In the genomic region with DNA sequence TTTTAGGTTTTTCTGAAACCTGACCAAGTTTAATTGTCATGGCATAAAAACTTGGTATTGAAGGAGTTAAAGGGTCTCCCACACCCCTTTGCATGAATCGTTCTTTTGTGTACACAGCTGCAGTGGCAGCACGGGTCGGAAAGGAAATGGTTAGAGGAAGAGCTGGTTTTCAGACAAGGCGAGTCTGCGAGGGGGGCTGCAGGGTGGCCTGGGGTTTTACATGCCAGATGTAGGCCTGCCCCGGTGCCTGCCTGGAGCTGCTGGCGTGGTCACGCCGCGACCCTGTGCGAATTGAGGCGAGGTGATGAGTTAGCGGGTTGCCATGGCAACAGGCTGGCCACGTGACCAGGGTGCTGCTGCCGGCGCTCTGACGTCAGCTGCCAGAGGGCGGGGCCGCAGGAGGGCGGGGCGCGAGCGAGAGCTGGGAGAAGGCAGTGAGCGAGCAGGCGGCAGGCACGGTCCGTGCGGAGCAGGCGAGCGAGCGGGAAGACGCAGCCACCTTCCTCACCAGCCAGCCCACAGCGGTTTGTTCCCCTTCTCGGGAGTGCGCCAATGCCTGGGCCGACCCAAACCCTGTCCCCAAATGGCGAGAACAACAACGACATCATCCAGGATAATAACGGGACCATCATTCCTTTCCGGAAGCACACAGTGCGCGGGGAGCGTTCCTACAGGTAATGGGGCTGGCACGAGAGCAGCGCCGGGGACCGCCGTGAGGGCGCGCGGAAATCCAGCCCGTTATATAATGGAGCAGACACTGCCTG, we compare ENCODE assay signal across 1 cellular context.
TF ChIP-seq lines count a peak whose summit lies in the region.

Gene MAPRE2, plus strand, starts transcription at position 426 of the 764 bp plus-strand sequence. Its CDS starts 127 bp downstream, at position 553.

TF ChIP-seq in HEK293, 187 proteins besides CTCF, POLR2A, EP300 and RAD21 (continued from another document and continues in another):
- TF ChIP-seq ZBTB10 (tag by site-specific recombination; IDR thresholded peaks at IDR 0.05) (no peak), ZNF558 (tag by site-specific recombination; IDR thresholded peaks at IDR 0.05) (no peak), ZNF843 (tag by site-specific recombination; IDR thresholded peaks at IDR 0.05) (peak; percentile 34; the same call in 1 of the 2 replicates), REPIN1 (tag by site-specific recombination; IDR thresholded peaks at IDR 0.05; ENCODE audit: low read depth) (no peak), ZEB2 (tag by site-specific recombination; IDR thresholded peaks at IDR 0.05) (no peak; the same call in 1 of the 2 replicates), ZNF311 (tag by site-specific recombination; IDR thresholded peaks at IDR 0.05; ENCODE audit: borderline replicate concordance) (no peak), ZNF292 (tag by site-specific recombination; IDR thresholded peaks at IDR 0.05; ENCODE audit: borderline replicate concordance, low read depth) (no peak), GFI1B (tag by site-specific recombination; IDR thresholded peaks at IDR 0.05) (no peak), ZNF654 (tag by site-specific recombination; IDR thresholded peaks at IDR 0.05; ENCODE audit: low read depth) (no peak), ZSCAN30 (tag by site-specific recombination; IDR thresholded peaks at IDR 0.05) (no peak; the same call in 1 of the 2 replicates), ATF2 (tag by site-specific recombination; IDR thresholded peaks at IDR 0.05; ENCODE audit: low read depth) (0 out of 2 replicates have a peak, but pooled peaks have one; percentile 58), ZSCAN5A (tag by site-specific recombination; IDR thresholded peaks at IDR 0.05) (no peak), ZNF362 (tag by site-specific recombination; IDR thresholded peaks at IDR 0.05) (no peak), FEZF1 (tag by site-specific recombination; IDR thresholded peaks at IDR 0.05) (no peak), ZNF704 (tag by site-specific recombination; IDR thresholded peaks at IDR 0.05) (no peak), ZNF23 (tag by site-specific recombination; IDR thresholded peaks at IDR 0.05; ENCODE audit: borderline replicate concordance) (no peak), ZNF223 (tag by site-specific recombination; IDR thresholded peaks at IDR 0.05) (no peak), ZIC2 (tag by site-specific recombination; IDR thresholded peaks at IDR 0.05) (no peak), ZNF433 (tag by site-specific recombination; IDR thresholded peaks at IDR 0.05; ENCODE audit: low read depth) (no peak), KLF16 (tag by site-specific recombination; IDR thresholded peaks at IDR 0.05) (peak; percentile 83), HOXD13 (CRISPR knock-in tag; IDR thresholded peaks at IDR 0.05; ENCODE audit: borderline replicate concordance) (no peak), ZNF133 (tag by site-specific recombination; IDR thresholded peaks at IDR 0.05) (no peak), INSM2 (tag by site-specific recombination; IDR thresholded peaks at IDR 0.05) (peak; percentile 14; the same call in 1 of the 2 replicates), YY2 (tag by site-specific recombination; IDR thresholded peaks at IDR 0.05) (no peak), ZNF624 (tag by site-specific recombination; IDR thresholded peaks at IDR 0.05) (no peak), ZNF175 (tag by site-specific recombination; IDR thresholded peaks at IDR 0.05) (no peak), ZBTB21 (tag by site-specific recombination; IDR thresholded peaks at IDR 0.05) (peak; percentile 69; the same call in 1 of the 2 replicates), ZNF777 (tag by site-specific recombination; IDR thresholded peaks at IDR 0.05; ENCODE audit: borderline replicate concordance) (no peak), SP2 (tag by site-specific recombination; IDR thresholded peaks at IDR 0.05) (peak; percentile 55), ZNF155 (tag by site-specific recombination; IDR thresholded peaks at IDR 0.05) (no peak), ZNF341 (tag by site-specific recombination; IDR thresholded peaks at IDR 0.05; ENCODE audit: low read depth) (0 out of 2 replicates have a peak, but pooled peaks have one; percentile 6), ZBTB6 (tag by site-specific recombination; IDR thresholded peaks at IDR 0.05) (no peak), ZNF548 (tag by site-specific recombination; IDR thresholded peaks at IDR 0.05) (no peak), ZNF37A (tag by site-specific recombination; IDR thresholded peaks at IDR 0.05) (no peak), SCRT2 (tag by site-specific recombination; IDR thresholded peaks at IDR 0.05) (peak; percentile 97), ZNF488 (tag by site-specific recombination; IDR thresholded peaks at IDR 0.05) (no peak)
- TF ChIP-seq, protein P1, sequence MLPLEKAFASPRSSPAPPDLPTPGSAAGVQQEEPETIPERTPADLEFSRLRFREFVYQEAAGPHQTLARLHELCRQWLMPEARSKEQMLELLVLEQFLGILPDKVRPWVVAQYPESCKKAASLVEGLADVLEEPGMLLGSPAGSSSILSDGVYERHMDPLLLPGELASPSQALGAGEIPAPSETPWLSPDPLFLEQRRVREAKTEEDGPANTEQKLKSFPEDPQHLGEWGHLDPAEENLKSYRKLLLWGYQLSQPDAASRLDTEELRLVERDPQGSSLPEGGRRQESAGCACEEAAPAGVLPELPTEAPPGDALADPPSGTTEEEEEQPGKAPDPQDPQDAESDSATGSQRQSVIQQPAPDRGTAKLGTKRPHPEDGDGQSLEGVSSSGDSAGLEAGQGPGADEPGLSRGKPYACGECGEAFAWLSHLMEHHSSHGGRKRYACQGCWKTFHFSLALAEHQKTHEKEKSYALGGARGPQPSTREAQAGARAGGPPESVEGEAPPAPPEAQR (tag by site-specific recombination; IDR thresholded peaks at IDR 0.05), result no peak
- TF ChIP-seq, protein P2, sequence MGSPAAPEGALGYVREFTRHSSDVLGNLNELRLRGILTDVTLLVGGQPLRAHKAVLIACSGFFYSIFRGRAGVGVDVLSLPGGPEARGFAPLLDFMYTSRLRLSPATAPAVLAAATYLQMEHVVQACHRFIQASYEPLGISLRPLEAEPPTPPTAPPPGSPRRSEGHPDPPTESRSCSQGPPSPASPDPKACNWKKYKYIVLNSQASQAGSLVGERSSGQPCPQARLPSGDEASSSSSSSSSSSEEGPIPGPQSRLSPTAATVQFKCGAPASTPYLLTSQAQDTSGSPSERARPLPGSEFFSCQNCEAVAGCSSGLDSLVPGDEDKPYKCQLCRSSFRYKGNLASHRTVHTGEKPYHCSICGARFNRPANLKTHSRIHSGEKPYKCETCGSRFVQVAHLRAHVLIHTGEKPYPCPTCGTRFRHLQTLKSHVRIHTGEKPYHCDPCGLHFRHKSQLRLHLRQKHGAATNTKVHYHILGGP (tag by site-specific recombination; IDR thresholded peaks at IDR 0.05), result no peak
- TF ChIP-seq, protein P3, sequence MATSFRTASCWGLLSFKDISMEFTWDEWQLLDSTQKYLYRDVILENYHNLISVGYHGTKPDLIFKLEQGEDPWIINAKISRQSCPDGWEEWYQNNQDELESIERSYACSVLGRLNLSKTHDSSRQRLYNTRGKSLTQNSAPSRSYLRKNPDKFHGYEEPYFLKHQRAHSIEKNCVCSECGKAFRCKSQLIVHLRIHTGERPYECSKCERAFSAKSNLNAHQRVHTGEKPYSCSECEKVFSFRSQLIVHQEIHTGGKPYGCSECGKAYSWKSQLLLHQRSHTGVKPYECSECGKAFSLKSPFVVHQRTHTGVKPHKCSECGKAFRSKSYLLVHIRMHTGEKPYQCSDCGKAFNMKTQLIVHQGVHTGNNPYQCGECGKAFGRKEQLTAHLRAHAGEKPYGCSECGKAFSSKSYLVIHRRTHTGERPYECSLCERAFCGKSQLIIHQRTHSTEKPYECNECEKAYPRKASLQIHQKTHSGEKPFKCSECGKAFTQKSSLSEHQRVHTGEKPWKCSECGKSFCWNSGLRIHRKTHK (tag by site-specific recombination; IDR thresholded peaks at IDR 0.05), result no peak
